ENCODE assay signal across 23 cellular contexts in the genomic region with DNA sequence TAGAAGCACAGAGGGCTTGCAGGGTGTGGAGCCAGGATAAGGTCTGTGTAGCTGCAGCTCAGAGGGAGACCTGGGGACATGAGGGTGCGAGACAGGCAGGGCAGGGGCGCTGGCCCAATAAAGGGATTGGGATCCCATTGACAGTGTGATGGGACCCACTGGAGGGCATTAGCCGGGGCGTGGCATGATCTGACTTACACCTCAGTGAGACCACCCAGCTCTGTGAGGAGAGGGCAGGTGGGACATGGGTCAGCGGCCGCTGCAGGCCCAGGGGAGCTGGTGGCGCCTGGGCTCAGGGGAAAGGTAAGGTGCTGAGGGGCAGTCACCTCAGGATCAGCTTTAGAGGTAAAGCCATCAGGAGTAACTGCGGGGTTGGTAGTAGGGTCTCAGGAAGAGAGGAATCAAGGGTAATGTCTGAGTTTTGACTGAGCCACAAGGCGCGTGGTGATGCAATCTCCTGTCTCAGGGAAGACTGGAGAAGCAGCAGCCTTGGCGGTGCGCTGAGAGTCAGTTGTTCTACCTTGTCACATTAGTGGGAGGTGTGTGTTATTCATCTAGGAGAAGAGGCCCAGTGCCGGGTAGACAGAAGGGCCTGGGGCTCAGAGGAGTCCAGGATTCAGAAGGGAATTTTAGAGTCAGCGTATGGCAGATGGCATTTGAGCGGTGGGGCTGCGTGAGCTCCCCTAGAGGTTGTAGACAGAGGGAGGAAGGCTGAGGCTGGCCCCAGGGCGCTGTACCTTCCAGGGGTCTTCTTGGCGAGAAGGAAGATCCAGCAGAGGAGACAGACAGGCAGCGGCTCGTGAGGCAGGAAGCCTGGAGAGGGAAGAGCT. TPM values are rescaled to one million over a fixed set of nuclear protein-coding genes. Genes with fewer than 3 reads are reported as not detected.
"Had no signal": no experiment of that assay in that cellular context is flagged by ENCODE, and none has a peak within 500 bp of the region (broad histone marks: within the 10 kb centered on the region; RNA-seq: fewer than 3 reads in every experiment).

No MANE protein-coding gene starts in this region.

- H3K4me1 ChIP-seq: psoas muscle had no signal

- FAIRE-seq: colon, small intestine had no signal

- H3K4me1 Mint-ChIP-seq: activated naive CD8-positive, alpha-beta T cell treated with anti-CD3 and anti-CD28 coated beads, Interleukin-2, amount 10 ng/mL, durations not matched to agents 7 days and 5 days had no signal

- H3K9me3 Mint-ChIP-seq: activated CD4-positive, alpha-beta memory T cell treated with anti-CD3 and anti-CD28 coated beads for 36 hours; activated naive CD8-positive, alpha-beta T cell treated with anti-CD3 and anti-CD28 coated beads, Interleukin-2, amount 10 ng/mL, durations not matched to agents 7 days and 5 days; activated T-helper 1 cell treated with anti-CD3 and anti-CD28 coated beads, Interleukin-12 subunit alpha, Interleukin-12 subunit beta, Interleukin-2, Interleukin-4 antibody, amounts not matched to agents 30 ng/mL and 10 ng/mL and 1 ng/mL, durations not matched to agents 14 hours and 24 hours and 36 hours; neural crest cell had no signal

- H3K4me3 Mint-ChIP-seq: activated CD4-positive, alpha-beta memory T cell treated with anti-CD3 and anti-CD28 coated beads for 36 hours; activated naive CD8-positive, alpha-beta T cell treated with anti-CD3 and anti-CD28 coated beads, Interleukin-2, amount 10 ng/mL, durations not matched to agents 7 days and 5 days; activated T-helper 1 cell treated with anti-CD3 and anti-CD28 coated beads, Interleukin-12 subunit alpha, Interleukin-12 subunit beta, Interleukin-2, Interleukin-4 antibody, amounts not matched to agents 30 ng/mL and 10 ng/mL and 1 ng/mL, durations not matched to agents 14 hours and 24 hours and 36 hours; naive B cell; neural crest cell had no signal

- DNase-seq: activated CD4-positive, alpha-beta memory T cell treated with anti-CD3 and anti-CD28 coated beads for 36 hours; activated naive CD8-positive, alpha-beta T cell treated with anti-CD3 and anti-CD28 coated beads, Interleukin-2, amount 10 ng/mL, durations not matched to agents 7 days and 5 days; activated T-cell treated with anti-CD3 and anti-CD28 coated beads for 4 hours; amygdala; dorsolateral prefrontal cortex; foreskin melanocyte; left ventricle myocardium superior; mesenchymal stem cell; mucosa of descending colon; naive B cell; psoas muscle; right cardiac atrium; small intestine; stimulated activated CD4-positive, alpha-beta T cell treated with anti-CD3 and anti-CD28 coated beads, Interleukin-4, amount 100 ng/mL, for 1 hour; T-helper 1 cell; T1000; testis; upper lobe of right lung had no signal

- H3K36me3 ChIP-seq: cardiac muscle cell, upper lobe of right lung had no signal

- H3K27ac Mint-ChIP-seq: activated CD4-positive, alpha-beta memory T cell treated with anti-CD3 and anti-CD28 coated beads for 36 hours; activated naive CD8-positive, alpha-beta T cell treated with anti-CD3 and anti-CD28 coated beads, Interleukin-2, amount 10 ng/mL, durations not matched to agents 7 days and 5 days; activated T-helper 1 cell treated with anti-CD3 and anti-CD28 coated beads, Interleukin-12 subunit alpha, Interleukin-12 subunit beta, Interleukin-2, Interleukin-4 antibody, amounts not matched to agents 30 ng/mL and 10 ng/mL and 1 ng/mL, durations not matched to agents 14 hours and 24 hours and 36 hours had no signal

- H3K9me3 ChIP-seq: mucosa of descending colon, psoas muscle, testis, upper lobe of right lung had no signal

- H3K27ac ChIP-seq: cardiac muscle cell, dorsolateral prefrontal cortex, psoas muscle, testis, upper lobe of right lung had no signal

- ATAC-seq: left ventricle myocardium superior, mucosa of descending colon, psoas muscle, right cardiac atrium, SK-N-SH treated with all-trans-retinoic acid at 6 μM for 48 hours, upper lobe of right lung had no signal

- H3K4me3 ChIP-seq: cardiac muscle cell, dorsolateral prefrontal cortex, mucosa of descending colon, psoas muscle, testis, upper lobe of right lung had no signal

- H3K36me3 Mint-ChIP-seq: activated CD4-positive, alpha-beta memory T cell treated with anti-CD3 and anti-CD28 coated beads for 36 hours; activated naive CD8-positive, alpha-beta T cell treated with anti-CD3 and anti-CD28 coated beads, Interleukin-2, amount 10 ng/mL, durations not matched to agents 7 days and 5 days had no signal

RNA-seq across cellular contexts. Expression of a gene that starts 30.8 kb away (rescaled TPM):
- total RNA-seq: activated naive CD8-positive, alpha-beta T cell treated with anti-CD3 and anti-CD28 coated beads, Interleukin-2, amount 10 ng/mL, durations not matched to agents 7 days and 5 days; activated T-helper 1 cell treated with anti-CD3 and anti-CD28 coated beads, Interleukin-12 subunit alpha, Interleukin-12 subunit beta, Interleukin-2, Interleukin-4 antibody, amounts not matched to agents 30 ng/mL and 10 ng/mL and 1 ng/mL, durations not matched to agents 14 hours and 24 hours and 36 hours had no signal
- polyA plus RNA-seq: cardiac muscle cell had no signal
